Comparison of ENCODE assay signal across 24 cellular contexts in genomic region chr2:109494351-109494750, GRCh38.
A peak's percentile ranks its signal among the peaks of the same experiment; 100 is the strongest.
DNase-seq lines count a peak whose midpoint lies in the region; ATAC-seq and TF ChIP-seq lines count a peak whose summit lies in the region.
"Had no signal": no experiment of that assay in that cellular context is flagged by ENCODE, and none has a peak within 500 bp of the region (broad histone marks: within the 10 kb centered on the region; RNA-seq: fewer than 3 reads in every experiment).

No MANE protein-coding gene starts in this region.

- H3K27me3 ChIP-seq in heart left ventricle: no peaks in the 10 kb centered on the region
- H3K27me3 ChIP-seq in left lung: no peaks in the 10 kb centered on the region
- H3K27me3 ChIP-seq in psoas muscle (ENCODE audit: insufficient read depth in 3 of 3, low read length in 2 of 3): no peaks in the 10 kb centered on the region
- H3K27me3 ChIP-seq in transverse colon: no peaks in the 10 kb centered on the region
- H3K27me3 ChIP-seq in breast epithelium: no peaks in the 10 kb centered on the region

- CTCF ChIA-PET in activated CD8-positive, alpha-beta memory T cell treated with anti-CD3 and anti-CD28 coated beads, Interleukin-2, amount 10 ng/mL, durations not matched to agents 7 days and 5 days (lab: Charles Lee): no interaction called here

- no peak for TF ChIP-seq CTCF in heart left ventricle (IDR thresholded peaks at IDR 0.05)
- TF ChIP-seq CTCF in left lung (IDR thresholded peaks at IDR 0.05): no peak
- TF ChIP-seq CTCF in psoas muscle (IDR thresholded peaks at IDR 0.05): no peak
- TF ChIP-seq CTCF in transverse colon (IDR thresholded peaks at IDR 0.05): no peak
- no peak for TF ChIP-seq CTCF in breast epithelium (IDR thresholded peaks at IDR 0.05)

- H3K4me1 Mint-ChIP-seq in activated CD8-positive, alpha-beta memory T cell treated with anti-CD3 and anti-CD28 coated beads, Interleukin-2, amount 10 ng/mL, durations not matched to agents 7 days and 5 days: no peaks in the 10 kb centered on the region
- H3K4me1 Mint-ChIP-seq: B cell had no signal

- no peaks in the 10 kb centered on the region for H3K9me3 Mint-ChIP-seq in activated CD8-positive, alpha-beta memory T cell treated with anti-CD3 and anti-CD28 coated beads, Interleukin-2, amount 10 ng/mL, durations not matched to agents 7 days and 5 days (ENCODE audit: low read depth)
- H3K9me3 Mint-ChIP-seq: CD8-positive, alpha-beta T cell had no signal

- H3K36me3 ChIP-seq in heart left ventricle: peaks cover 0 to 5% (median 0%) of the 10 kb centered on the region in 9 donors
- H3K36me3 ChIP-seq in left lung: peaks cover 0 to 4% of the 10 kb centered on the region in 2 donors
- no peaks in the 10 kb centered on the region for H3K36me3 ChIP-seq in psoas muscle (ENCODE audit: insufficient read depth in 1 of 2, low read depth in 1 of 2)
- H3K36me3 ChIP-seq in transverse colon: no peaks in the 10 kb centered on the region
- H3K36me3 ChIP-seq in breast epithelium: no peaks in the 10 kb centered on the region

- no peak overlapping the region for H3K27ac Mint-ChIP-seq in activated CD8-positive, alpha-beta memory T cell treated with anti-CD3 and anti-CD28 coated beads, Interleukin-2, amount 10 ng/mL, durations not matched to agents 7 days and 5 days
- H3K27ac Mint-ChIP-seq: B cell; CD8-positive, alpha-beta T cell had no signal

- intact Hi-C loops in Right ventricle myocardium inferior (cut with DNase I) (loop anchor here (2.0 kb wide), 1 partner anchor 48 kb away; no protein-coding TSS in a partner anchor), heart left ventricle (cut with DNase I) (loop anchor here in 5 of 10 donors (5.0 to 10.0 kb wide), 4 partner anchors 42 to 367 kb away; partner anchors contain the start of gene SH3RF3 (in 1 of the 5)), left lung (cut with DNase I) (no loop called here), psoas muscle (cut with DNase I) (loop anchor here in 1 of 2 donors (5.0 to 10.0 kb wide), 2 partner anchors 42 to 210 kb away; no protein-coding TSS in a partner anchor), transverse colon (cut with DNase I; ENCODE audit: low total_unique reads) (no loop called here), head of caudate nucleus (cut with DNase I) (no loop called here), breast epithelium (cut with DNase I; ENCODE audit: low total_unique reads) (no loop called here)

- H3K36me3 Mint-ChIP-seq in activated CD8-positive, alpha-beta memory T cell treated with anti-CD3 and anti-CD28 coated beads, Interleukin-2, amount 10 ng/mL, durations not matched to agents 7 days and 5 days: no peaks in the 10 kb centered on the region

- H3K9me3 ChIP-seq in heart left ventricle (no peaks in the 10 kb centered on the region), left lung (no peaks in the 10 kb centered on the region), psoas muscle (no peaks in the 10 kb centered on the region), transverse colon (no peaks in the 10 kb centered on the region), breast epithelium (no peaks in the 10 kb centered on the region)

- H3K27ac ChIP-seq in heart left ventricle (no peak overlapping the region), left lung (no peak overlapping the region), psoas muscle (peak overlapping the region; percentile 81), transverse colon (peak overlapping the region; percentile 33 to 76 (median 58)), breast epithelium (no peak overlapping the region)
- H3K27ac ChIP-seq: 22Rv1, C4-2B had no signal

- no peak overlapping the region for H3K4me3 ChIP-seq in heart left ventricle
- H3K4me3 ChIP-seq in left lung: no peak overlapping the region
- no peak overlapping the region for H3K4me3 ChIP-seq in psoas muscle
- H3K4me3 ChIP-seq in transverse colon: no peak overlapping the region
- no peak overlapping the region for H3K4me3 ChIP-seq in breast epithelium
- H3K4me3 ChIP-seq: GM12878 had no signal

- no peak overlapping the region for H3K4me3 Mint-ChIP-seq in activated CD8-positive, alpha-beta memory T cell treated with anti-CD3 and anti-CD28 coated beads, Interleukin-2, amount 10 ng/mL, durations not matched to agents 7 days and 5 days
- H3K4me3 Mint-ChIP-seq: B cell; CD8-positive, alpha-beta T cell had no signal

- TF ChIP-seq POLR2A in heart left ventricle (IDR thresholded peaks at IDR 0.05): no peak
- TF ChIP-seq POLR2A in transverse colon (IDR thresholded peaks at IDR 0.05): no peak
- TF ChIP-seq POLR2A in breast epithelium (IDR thresholded peaks at IDR 0.05): no peak

- peak; percentile 33 for DNase-seq in Right ventricle myocardium inferior (ENCODE audit: missing footprints)
- no peak for DNase-seq in heart left ventricle
- no peak for DNase-seq in left lung
- no peak for DNase-seq in psoas muscle
- DNase-seq in transverse colon: peak; percentile 49
- no peak for DNase-seq in head of caudate nucleus
- no peak for DNase-seq in activated CD8-positive, alpha-beta memory T cell treated with anti-CD3 and anti-CD28 coated beads, Interleukin-2, amount 10 ng/mL, durations not matched to agents 7 days and 5 days
- no peak for DNase-seq in breast epithelium (ENCODE audit: low spot score in 2 of 2)
- DNase-seq: CD8-positive, alpha-beta T cell; DMS 273 treated with DMSO at 0.1 percent for 48 hours; DMS79; EL; GDM1; HCEC 1CT; NCI-H1048; NCI-H1417; NCI-H1694 treated with DMSO at 0.1 percent for 48 hours; NCI-H2081; NCI-H2227 treated with DMSO at 0.1 percent for 48 hours; NCI-H526 treated with DMSO at 0.1 percent for 48 hours had no signal

- in situ Hi-C loops in transverse colon (cut with MboI; ENCODE audit: low pct_ligation_motif_present in 1 of 4, low pct_unique_long_range_greater_than_20kb in 1 of 4, low sequenced_read_pairs in 3 of 4): no loop called here

- H3K4me1 ChIP-seq in heart left ventricle: peaks cover 0 to 24% (median 12%) of the 10 kb centered on the region in 12 donors
- peaks cover 7 to 13% of the 10 kb centered on the region in 2 donors for H3K4me1 ChIP-seq in left lung
- H3K4me1 ChIP-seq in psoas muscle: peaks cover 26% of the 10 kb centered on the region
- H3K4me1 ChIP-seq in transverse colon: peaks cover 6 to 24% (median 13%) of the 10 kb centered on the region in 4 donors
- no peaks in the 10 kb centered on the region for H3K4me1 ChIP-seq in breast epithelium

- no peak for TF ChIP-seq EP300 in transverse colon (IDR thresholded peaks at IDR 0.05; ENCODE audit: low read depth)

- H3K27me3 Mint-ChIP-seq in activated CD8-positive, alpha-beta memory T cell treated with anti-CD3 and anti-CD28 coated beads, Interleukin-2, amount 10 ng/mL, durations not matched to agents 7 days and 5 days: no peaks in the 10 kb centered on the region
- H3K27me3 Mint-ChIP-seq: B cell had no signal

- ATAC-seq in Right ventricle myocardium inferior: no peak
- no peak for ATAC-seq in heart left ventricle
- peak; percentile 13 for ATAC-seq in left lung
- peak in 2 of 4 donors; percentile 6 to 13 for ATAC-seq in psoas muscle
- ATAC-seq in activated CD8-positive, alpha-beta memory T cell treated with anti-CD3 and anti-CD28 coated beads, Interleukin-2, amount 10 ng/mL, durations not matched to agents 7 days and 5 days: no peak
- ATAC-seq: CD8-positive, alpha-beta T cell; GM12878 had no signal

- WGBS in heart left ventricle, 4 donors: 86 to 94% (median 90%) methylated on average over 3 of the region's 3 CpGs
- WGBS in psoas muscle, 3 donors: 41 to 63% (median 43%) methylated on average over 3 of the region's 3 CpGs
- 59% methylated on average over 3 of the region's 3 CpGs; no CpG with 5 or more reads in 1 of the 2 donors for WGBS in transverse colon (ENCODE audit: low coverage in 1 of 2), 2 donors

Comparison
In these comparisons a context has a peak if more than half of its experiments do, and no peak if none do; other contexts are left out.
1. DNase-seq: peak in Right ventricle myocardium inferior (single experiment) and transverse colon (single experiment); none in heart left ventricle (0 of 5), left lung (0 of 2), psoas muscle (0 of 2), head of caudate nucleus (0 of 42), activated CD8-positive, alpha-beta memory T cell treated with anti-CD3 and anti-CD28 coated beads, Interleukin-2, amount 10 ng/mL, durations not matched to agents 7 days and 5 days (single experiment) and breast epithelium (0 of 2).
2. H3K27ac ChIP-seq: peak in psoas muscle (single experiment) and transverse colon (4 of 4); none in heart left ventricle (0 of 12), left lung (0 of 2) and breast epithelium (0 of 2).